ENCODE assay signal across 8 cellular contexts in genomic region chr5:157744055-157745011, GRCh38. TPM values are rescaled to one million over a fixed set of nuclear protein-coding genes. Genes with fewer than 3 reads are reported as not detected.
DNase-seq lines count a peak whose midpoint lies in the region; ATAC-seq and TF ChIP-seq lines count a peak whose summit lies in the region.

No MANE protein-coding gene starts in this region.

- H3K4me3 ChIP-seq in mucosa of descending colon, result peak overlapping the region; percentile 77

- DNase-seq in AG08396 (ENCODE audit: low spot score), result peak; percentile 35
- peak; percentile 5 for DNase-seq in T-helper 9 cell
- no peak for DNase-seq in effector memory CD8-positive, alpha-beta T cell
- peak; percentile 27 to 67 (median 61) for DNase-seq in mucosa of descending colon
- DNase-seq in type B pancreatic cell (ENCODE audit: extremely low spot score, unreplicated experiment), result peak; percentile 74
- no peak for DNase-seq in A172 (ENCODE audit: low spot score)

- H3K4me3 Mint-ChIP-seq in effector memory CD8-positive, alpha-beta T cell, result peak overlapping the region; percentile 80 to 84
- H3K4me3 Mint-ChIP-seq in type B pancreatic cell, result peak overlapping the region; percentile 93

- peaks cover 1% of the 10 kb centered on the region for H3K36me3 Mint-ChIP-seq in effector memory CD8-positive, alpha-beta T cell (ENCODE audit: insufficient read depth)
- H3K36me3 Mint-ChIP-seq in type B pancreatic cell, result no peaks in the 10 kb centered on the region

- H3K27ac Mint-ChIP-seq in effector memory CD8-positive, alpha-beta T cell, result peak overlapping the region; percentile 59 to 72
- H3K27ac Mint-ChIP-seq in type B pancreatic cell, result peak overlapping the region; percentile 43

- no peak for TF ChIP-seq CTCF in mucosa of descending colon (IDR thresholded peaks at IDR 0.05)
- no peak for TF ChIP-seq CTCF in type B pancreatic cell (conservative IDR thresholded peaks at IDR 0.05)

- H3K36me3 ChIP-seq in mucosa of descending colon (ENCODE audit: low read depth), result no peaks in the 10 kb centered on the region

- peaks cover 16% of the 10 kb centered on the region for H3K4me1 ChIP-seq in mucosa of descending colon (ENCODE audit: low read depth)

- no peaks in the 10 kb centered on the region for H3K9me3 Mint-ChIP-seq in effector memory CD8-positive, alpha-beta T cell
- H3K9me3 Mint-ChIP-seq in type B pancreatic cell, result no peaks in the 10 kb centered on the region

- intact Hi-C loops in mucosa of descending colon (cut with DNase I, micrococcal nuclease), result loop anchor here in 1 of 2 donors (5.0 to 10.0 kb wide), 2 partner anchors 77 to 600 kb away; partner anchors contain the start of gene MED7

- ATAC-seq in GM18858 (IDR thresholded peaks at IDR 0.05; ENCODE audit: unreplicated experiment) (peak; percentile 4), HG03135 (IDR thresholded peaks at IDR 0.05; ENCODE audit: unreplicated experiment) (peak; percentile 28), mucosa of descending colon (no peak)
- ATAC-seq in effector memory CD8-positive, alpha-beta T cell (replicated peaks), result peak; percentile 11

- no peaks in the 10 kb centered on the region for H3K27me3 Mint-ChIP-seq in effector memory CD8-positive, alpha-beta T cell
- H3K27me3 Mint-ChIP-seq in type B pancreatic cell, result peaks cover 5% of the 10 kb centered on the region

- H3K4me1 Mint-ChIP-seq in effector memory CD8-positive, alpha-beta T cell (ENCODE audit: low read depth in 2 of 2), result peaks cover 20 to 22% of the 10 kb centered on the region in 2 donors
- H3K4me1 Mint-ChIP-seq in type B pancreatic cell (ENCODE audit: unreplicated experiment), result peaks cover 18% of the 10 kb centered on the region

- no peaks in the 10 kb centered on the region for H3K9me3 ChIP-seq in mucosa of descending colon

RNA-seq across cellular contexts. Expression of gene LSM11, which starts 0.8 kb away (rescaled TPM):
- total RNA-seq in mucosa of descending colon (1 to 10 TPM; 3.7 to 9.5 (median 4.7) TPM), type B pancreatic cell (ENCODE audit: low replicate concordance) (3.6 and 7.1 TPM in 2 replicates)
- 6.0 and 8.7 TPM in 2 replicates for total RNA-seq in A172 (2014; rRNA removed; shearing (Covaris generic))

RNA-seq across cellular contexts. Expression of gene THG1L, which starts 13.1 kb away (rescaled TPM):
- total RNA-seq in mucosa of descending colon (10 to 100 TPM; 14.0 to 22.0 (median 14.5) TPM), type B pancreatic cell (ENCODE audit: low replicate concordance) (9.9 and 13.6 TPM in 2 replicates)
- total RNA-seq in A172 (2014; rRNA removed; shearing (Covaris generic)), result 13.2 and 14.8 TPM in 2 replicates

Comparison
In these comparisons a context has a peak if more than half of its experiments do, and no peak if none do; other contexts are left out.
1. DNase-seq: peak in AG08396 (single experiment), T-helper 9 cell (single experiment), mucosa of descending colon (3 of 3) and type B pancreatic cell (single experiment); none in effector memory CD8-positive, alpha-beta T cell (0 of 3) and A172 (single experiment).